ENCODE assay signal across 1 cellular context in the genomic region with DNA sequence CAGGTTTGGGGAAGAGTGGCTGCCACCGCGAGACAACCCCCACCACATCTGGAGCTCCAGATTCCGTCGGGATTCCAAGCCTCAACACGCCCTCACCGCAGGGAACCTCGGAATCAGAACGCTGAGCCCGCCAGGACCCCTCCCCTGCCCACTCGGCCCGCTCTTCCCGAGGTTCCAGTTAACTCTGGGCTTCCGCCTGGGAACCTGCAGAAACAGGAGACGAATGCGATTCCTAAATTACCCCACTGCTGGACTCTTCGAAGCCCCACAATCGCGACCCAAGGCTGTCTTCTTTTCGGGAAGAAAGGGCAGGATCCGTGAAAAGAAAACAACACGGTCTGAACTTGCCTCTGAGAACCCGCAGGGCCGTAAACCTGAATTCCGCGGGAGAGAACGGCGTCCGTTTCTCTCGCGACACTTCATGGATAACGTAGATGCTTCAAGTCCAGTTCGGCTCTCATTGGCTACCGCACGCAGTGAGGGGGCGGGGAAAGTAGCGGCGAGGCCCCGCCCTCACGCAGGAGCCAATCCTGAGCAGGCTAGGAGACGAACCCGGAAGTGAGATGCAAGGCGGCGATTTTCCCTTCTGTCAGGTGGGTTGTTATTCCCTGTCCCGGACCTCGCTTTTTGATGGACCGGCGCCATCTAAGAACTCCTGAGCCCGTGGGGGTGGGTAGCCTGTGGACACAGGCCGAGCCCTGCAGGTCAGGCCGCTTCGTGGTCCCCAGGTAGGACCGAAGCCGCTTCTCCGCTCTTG.
TF ChIP-seq lines count a peak whose summit lies in the region.

A gene with protein sequence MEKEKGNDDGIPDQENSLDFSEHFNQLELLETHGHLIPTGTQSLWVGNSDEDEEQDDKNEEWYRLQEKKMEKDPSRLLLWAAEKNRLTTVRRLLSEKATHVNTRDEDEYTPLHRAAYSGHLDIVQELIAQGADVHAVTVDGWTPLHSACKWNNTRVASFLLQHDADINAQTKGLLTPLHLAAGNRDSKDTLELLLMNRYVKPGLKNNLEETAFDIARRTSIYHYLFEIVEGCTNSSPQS (plus strand): TSS at position 542 of the 757 bp plus-strand sequence. CDS start 2,710 bp downstream, outside the sequence.
A gene (minus strand): TSS at position 402 of the 757 bp plus-strand sequence. CDS start 1,043 bp downstream, outside the sequence.

TF ChIP-seq in K562, 482 proteins besides CTCF, POLR2A, EP300 and RAD21 (continued from another document and continues in another):
- TF ChIP-seq, protein P1, sequence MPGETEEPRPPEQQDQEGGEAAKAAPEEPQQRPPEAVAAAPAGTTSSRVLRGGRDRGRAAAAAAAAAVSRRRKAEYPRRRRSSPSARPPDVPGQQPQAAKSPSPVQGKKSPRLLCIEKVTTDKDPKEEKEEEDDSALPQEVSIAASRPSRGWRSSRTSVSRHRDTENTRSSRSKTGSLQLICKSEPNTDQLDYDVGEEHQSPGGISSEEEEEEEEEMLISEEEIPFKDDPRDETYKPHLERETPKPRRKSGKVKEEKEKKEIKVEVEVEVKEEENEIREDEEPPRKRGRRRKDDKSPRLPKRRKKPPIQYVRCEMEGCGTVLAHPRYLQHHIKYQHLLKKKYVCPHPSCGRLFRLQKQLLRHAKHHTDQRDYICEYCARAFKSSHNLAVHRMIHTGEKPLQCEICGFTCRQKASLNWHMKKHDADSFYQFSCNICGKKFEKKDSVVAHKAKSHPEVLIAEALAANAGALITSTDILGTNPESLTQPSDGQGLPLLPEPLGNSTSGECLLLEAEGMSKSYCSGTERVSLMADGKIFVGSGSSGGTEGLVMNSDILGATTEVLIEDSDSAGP (CRISPR knock-in tag; IDR thresholded peaks at IDR 0.05), result no peak
- TF ChIP-seq ZNF668 (CRISPR knock-in tag; IDR thresholded peaks at IDR 0.05) (no peak), IRF2 (CRISPR knock-in tag; IDR thresholded peaks at IDR 0.05) (0 out of 2 replicates have a peak, but pooled peaks have one; percentile 52), BMI1 (IDR thresholded peaks at IDR 0.05; ENCODE audit: low read length) (no peak), KDM2B (CRISPR knock-in tag; IDR thresholded peaks at IDR 0.05) (no peak), CBX1 (IDR thresholded peaks at IDR 0.05; ENCODE audit: low read depth) (peak; percentile 44; the same call in 1 of the 2 replicates), ATF7 (IDR thresholded peaks at IDR 0.05) (peak; percentile 66; the same call in 1 of the 2 replicates), FIP1L1 (IDR thresholded peaks at IDR 0.05; ENCODE audit: low read depth, low read length, poor library complexity, severe bottlenecking) (no peak), SAP30 (IDR thresholded peaks at IDR 0.05; ENCODE audit: borderline replicate concordance, insufficient read depth, low read depth, low read length, poor library complexity, severe bottlenecking) (peak; percentile 96), KAT7 (CRISPR knock-in tag; IDR thresholded peaks at IDR 0.05; ENCODE audit: borderline replicate concordance) (peak; percentile 36; the same call in 1 of the 2 replicates), ERF (CRISPR knock-in tag; IDR thresholded peaks at IDR 0.05) (no peak), SNIP1 (IDR thresholded peaks at IDR 0.05; ENCODE audit: low read depth) (no peak), MAZ (CRISPR knock-in tag; conservative IDR thresholded peaks at IDR 0.05 in 1 of 2, IDR thresholded peaks at IDR 0.05 in 1 of 2) (peak in 1 of 2 experiments; percentile 49; a peak in 1 of 4 replicates), ZNF239 (CRISPR knock-in tag; IDR thresholded peaks at IDR 0.05) (no peak), ATF1 (CRISPR knock-in tag; IDR thresholded peaks at IDR 0.05) (no peak), ATF1 (tag; IDR thresholded peaks at IDR 0.05) (peak; percentile 81), KLF6 (CRISPR knock-in tag; IDR thresholded peaks at IDR 0.05; ENCODE audit: borderline replicate concordance) (no peak), ZKSCAN8 (CRISPR knock-in tag; IDR thresholded peaks at IDR 0.05) (no peak), ZNF551 (CRISPR knock-in tag; IDR thresholded peaks at IDR 0.05) (no peak), MEIS2 (IDR thresholded peaks at IDR 0.05; ENCODE audit: partially characterized antibody) (no peak), PYGO2 (tag; IDR thresholded peaks at IDR 0.05) (no peak), PCBP2 (IDR thresholded peaks at IDR 0.05; ENCODE audit: low read depth, low read length, poor library complexity, severe bottlenecking) (no peak), FOXM1 (IDR thresholded peaks at IDR 0.05; ENCODE audit: low read depth) (0 out of 2 replicates have a peak, but pooled peaks have one; percentile 18), FOXM1 (CRISPR knock-in tag; IDR thresholded peaks at IDR 0.05; ENCODE audit: low read depth) (peak; percentile 63; the same call in 1 of the 2 replicates), MAFF (IDR thresholded peaks at IDR 0.05; ENCODE audit: low read length) (no peak), ZNF785 (CRISPR knock-in tag; IDR thresholded peaks at IDR 0.05) (no peak), SMARCE1 (IDR thresholded peaks at IDR 0.05) (no peak), NONO (IDR thresholded peaks at IDR 0.05; ENCODE audit: low read depth in 2 of 2, low read length in 1 of 2) (peak in 1 of 2 experiments; percentile 29; a peak in 1 of 4 replicates), SRSF1 (IDR thresholded peaks at IDR 0.05; ENCODE audit: low read depth, low read length) (no peak), RBM25 (IDR thresholded peaks at IDR 0.05; ENCODE audit: low read depth, low read length, severe bottlenecking) (peak; percentile 67), GTF2E2 (tag; IDR thresholded peaks at IDR 0.05) (peak; percentile 28; the same call in 1 of the 2 replicates), POLR3A (IDR thresholded peaks at IDR 0.05; ENCODE audit: borderline replicate concordance, extremely low read depth, insufficient read depth, insufficient read length) (no peak), FOXJ3 (CRISPR knock-in tag; IDR thresholded peaks at IDR 0.05) (no peak)
- TF ChIP-seq, protein P2, sequence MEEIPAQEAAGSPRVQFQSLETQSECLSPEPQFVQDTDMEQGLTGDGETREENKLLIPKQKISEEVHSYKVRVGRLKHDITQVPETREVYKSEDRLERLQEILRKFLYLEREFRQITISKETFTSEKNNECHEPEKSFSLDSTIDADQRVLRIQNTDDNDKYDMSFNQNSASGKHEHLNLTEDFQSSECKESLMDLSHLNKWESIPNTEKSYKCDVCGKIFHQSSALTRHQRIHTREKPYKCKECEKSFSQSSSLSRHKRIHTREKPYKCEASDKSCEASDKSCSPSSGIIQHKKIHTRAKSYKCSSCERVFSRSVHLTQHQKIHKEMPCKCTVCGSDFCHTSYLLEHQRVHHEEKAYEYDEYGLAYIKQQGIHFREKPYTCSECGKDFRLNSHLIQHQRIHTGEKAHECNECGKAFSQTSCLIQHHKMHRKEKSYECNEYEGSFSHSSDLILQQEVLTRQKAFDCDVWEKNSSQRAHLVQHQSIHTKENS (CRISPR knock-in tag; IDR thresholded peaks at IDR 0.05), result no peak
- TF ChIP-seq, protein P3, sequence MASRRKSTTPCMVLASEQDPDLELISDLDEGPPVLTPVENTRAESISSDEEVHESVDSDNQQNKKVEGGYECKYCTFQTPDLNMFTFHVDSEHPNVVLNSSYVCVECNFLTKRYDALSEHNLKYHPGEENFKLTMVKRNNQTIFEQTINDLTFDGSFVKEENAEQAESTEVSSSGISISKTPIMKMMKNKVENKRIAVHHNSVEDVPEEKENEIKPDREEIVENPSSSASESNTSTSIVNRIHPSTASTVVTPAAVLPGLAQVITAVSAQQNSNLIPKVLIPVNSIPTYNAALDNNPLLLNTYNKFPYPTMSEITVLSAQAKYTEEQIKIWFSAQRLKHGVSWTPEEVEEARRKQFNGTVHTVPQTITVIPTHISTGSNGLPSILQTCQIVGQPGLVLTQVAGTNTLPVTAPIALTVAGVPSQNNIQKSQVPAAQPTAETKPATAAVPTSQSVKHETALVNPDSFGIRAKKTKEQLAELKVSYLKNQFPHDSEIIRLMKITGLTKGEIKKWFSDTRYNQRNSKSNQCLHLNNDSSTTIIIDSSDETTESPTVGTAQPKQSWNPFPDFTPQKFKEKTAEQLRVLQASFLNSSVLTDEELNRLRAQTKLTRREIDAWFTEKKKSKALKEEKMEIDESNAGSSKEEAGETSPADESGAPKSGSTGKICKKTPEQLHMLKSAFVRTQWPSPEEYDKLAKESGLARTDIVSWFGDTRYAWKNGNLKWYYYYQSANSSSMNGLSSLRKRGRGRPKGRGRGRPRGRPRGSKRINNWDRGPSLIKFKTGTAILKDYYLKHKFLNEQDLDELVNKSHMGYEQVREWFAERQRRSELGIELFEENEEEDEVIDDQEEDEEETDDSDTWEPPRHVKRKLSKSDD (conservative IDR thresholded peaks at IDR 0.05; ENCODE audit: low read length), result no peak
- TF ChIP-seq, protein P4, sequence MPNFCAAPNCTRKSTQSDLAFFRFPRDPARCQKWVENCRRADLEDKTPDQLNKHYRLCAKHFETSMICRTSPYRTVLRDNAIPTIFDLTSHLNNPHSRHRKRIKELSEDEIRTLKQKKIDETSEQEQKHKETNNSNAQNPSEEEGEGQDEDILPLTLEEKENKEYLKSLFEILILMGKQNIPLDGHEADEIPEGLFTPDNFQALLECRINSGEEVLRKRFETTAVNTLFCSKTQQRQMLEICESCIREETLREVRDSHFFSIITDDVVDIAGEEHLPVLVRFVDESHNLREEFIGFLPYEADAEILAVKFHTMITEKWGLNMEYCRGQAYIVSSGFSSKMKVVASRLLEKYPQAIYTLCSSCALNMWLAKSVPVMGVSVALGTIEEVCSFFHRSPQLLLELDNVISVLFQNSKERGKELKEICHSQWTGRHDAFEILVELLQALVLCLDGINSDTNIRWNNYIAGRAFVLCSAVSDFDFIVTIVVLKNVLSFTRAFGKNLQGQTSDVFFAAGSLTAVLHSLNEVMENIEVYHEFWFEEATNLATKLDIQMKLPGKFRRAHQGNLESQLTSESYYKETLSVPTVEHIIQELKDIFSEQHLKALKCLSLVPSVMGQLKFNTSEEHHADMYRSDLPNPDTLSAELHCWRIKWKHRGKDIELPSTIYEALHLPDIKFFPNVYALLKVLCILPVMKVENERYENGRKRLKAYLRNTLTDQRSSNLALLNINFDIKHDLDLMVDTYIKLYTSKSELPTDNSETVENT (CRISPR knock-in tag; IDR thresholded peaks at IDR 0.05), result no peak
- TF ChIP-seq, protein P5, sequence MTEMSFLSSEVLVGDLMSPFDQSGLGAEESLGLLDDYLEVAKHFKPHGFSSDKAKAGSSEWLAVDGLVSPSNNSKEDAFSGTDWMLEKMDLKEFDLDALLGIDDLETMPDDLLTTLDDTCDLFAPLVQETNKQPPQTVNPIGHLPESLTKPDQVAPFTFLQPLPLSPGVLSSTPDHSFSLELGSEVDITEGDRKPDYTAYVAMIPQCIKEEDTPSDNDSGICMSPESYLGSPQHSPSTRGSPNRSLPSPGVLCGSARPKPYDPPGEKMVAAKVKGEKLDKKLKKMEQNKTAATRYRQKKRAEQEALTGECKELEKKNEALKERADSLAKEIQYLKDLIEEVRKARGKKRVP (CRISPR knock-in tag; IDR thresholded peaks at IDR 0.05), result no peak
- TF ChIP-seq, protein P6, sequence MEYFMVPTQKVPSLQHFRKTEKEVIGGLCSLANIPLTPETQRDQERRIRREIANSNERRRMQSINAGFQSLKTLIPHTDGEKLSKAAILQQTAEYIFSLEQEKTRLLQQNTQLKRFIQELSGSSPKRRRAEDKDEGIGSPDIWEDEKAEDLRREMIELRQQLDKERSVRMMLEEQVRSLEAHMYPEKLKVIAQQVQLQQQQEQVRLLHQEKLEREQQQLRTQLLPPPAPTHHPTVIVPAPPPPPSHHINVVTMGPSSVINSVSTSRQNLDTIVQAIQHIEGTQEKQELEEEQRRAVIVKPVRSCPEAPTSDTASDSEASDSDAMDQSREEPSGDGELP (CRISPR knock-in tag; IDR thresholded peaks at IDR 0.05; ENCODE audit: borderline replicate concordance), result peak; percentile 63
- TF ChIP-seq, protein P7, sequence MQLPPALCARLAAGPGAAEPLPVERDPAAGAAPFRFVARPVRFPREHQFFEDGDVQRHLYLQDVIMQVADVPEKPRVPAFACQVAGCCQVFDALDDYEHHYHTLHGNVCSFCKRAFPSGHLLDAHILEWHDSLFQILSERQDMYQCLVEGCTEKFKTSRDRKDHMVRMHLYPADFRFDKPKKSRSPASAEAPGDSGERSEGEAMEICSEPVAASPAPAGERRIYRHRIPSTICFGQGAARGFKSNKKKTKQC (CRISPR knock-in tag; IDR thresholded peaks at IDR 0.05), result 0 out of 2 replicates have a peak, but pooled peaks have one; percentile 59
- TF ChIP-seq, protein P8, sequence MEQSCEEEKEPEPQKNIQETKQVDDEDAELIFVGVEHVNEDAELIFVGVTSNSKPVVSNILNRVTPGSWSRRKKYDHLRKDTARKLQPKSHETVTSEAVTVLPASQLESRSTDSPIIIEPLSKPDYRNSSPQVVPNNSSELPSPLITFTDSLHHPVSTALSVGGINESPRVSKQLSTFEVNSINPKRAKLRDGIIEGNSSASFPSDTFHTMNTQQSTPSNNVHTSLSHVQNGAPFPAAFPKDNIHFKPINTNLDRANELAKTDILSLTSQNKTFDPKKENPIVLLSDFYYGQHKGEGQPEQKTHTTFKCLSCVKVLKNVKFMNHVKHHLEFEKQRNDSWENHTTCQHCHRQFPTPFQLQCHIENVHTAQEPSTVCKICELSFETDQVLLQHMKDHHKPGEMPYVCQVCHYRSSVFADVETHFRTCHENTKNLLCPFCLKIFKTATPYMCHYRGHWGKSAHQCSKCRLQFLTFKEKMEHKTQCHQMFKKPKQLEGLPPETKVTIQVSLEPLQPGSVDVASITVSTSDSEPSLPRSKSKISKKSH (CRISPR knock-in tag; IDR thresholded peaks at IDR 0.05), result no peak
- TF ChIP-seq, protein P9, sequence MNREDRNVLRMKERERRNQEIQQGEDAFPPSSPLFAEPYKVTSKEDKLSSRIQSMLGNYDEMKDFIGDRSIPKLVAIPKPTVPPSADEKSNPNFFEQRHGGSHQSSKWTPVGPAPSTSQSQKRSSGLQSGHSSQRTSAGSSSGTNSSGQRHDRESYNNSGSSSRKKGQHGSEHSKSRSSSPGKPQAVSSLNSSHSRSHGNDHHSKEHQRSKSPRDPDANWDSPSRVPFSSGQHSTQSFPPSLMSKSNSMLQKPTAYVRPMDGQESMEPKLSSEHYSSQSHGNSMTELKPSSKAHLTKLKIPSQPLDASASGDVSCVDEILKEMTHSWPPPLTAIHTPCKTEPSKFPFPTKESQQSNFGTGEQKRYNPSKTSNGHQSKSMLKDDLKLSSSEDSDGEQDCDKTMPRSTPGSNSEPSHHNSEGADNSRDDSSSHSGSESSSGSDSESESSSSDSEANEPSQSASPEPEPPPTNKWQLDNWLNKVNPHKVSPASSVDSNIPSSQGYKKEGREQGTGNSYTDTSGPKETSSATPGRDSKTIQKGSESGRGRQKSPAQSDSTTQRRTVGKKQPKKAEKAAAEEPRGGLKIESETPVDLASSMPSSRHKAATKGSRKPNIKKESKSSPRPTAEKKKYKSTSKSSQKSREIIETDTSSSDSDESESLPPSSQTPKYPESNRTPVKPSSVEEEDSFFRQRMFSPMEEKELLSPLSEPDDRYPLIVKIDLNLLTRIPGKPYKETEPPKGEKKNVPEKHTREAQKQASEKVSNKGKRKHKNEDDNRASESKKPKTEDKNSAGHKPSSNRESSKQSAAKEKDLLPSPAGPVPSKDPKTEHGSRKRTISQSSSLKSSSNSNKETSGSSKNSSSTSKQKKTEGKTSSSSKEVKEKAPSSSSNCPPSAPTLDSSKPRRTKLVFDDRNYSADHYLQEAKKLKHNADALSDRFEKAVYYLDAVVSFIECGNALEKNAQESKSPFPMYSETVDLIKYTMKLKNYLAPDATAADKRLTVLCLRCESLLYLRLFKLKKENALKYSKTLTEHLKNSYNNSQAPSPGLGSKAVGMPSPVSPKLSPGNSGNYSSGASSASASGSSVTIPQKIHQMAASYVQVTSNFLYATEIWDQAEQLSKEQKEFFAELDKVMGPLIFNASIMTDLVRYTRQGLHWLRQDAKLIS (CRISPR knock-in tag; IDR thresholded peaks at IDR 0.05), result no peak
- TF ChIP-seq, protein P10, sequence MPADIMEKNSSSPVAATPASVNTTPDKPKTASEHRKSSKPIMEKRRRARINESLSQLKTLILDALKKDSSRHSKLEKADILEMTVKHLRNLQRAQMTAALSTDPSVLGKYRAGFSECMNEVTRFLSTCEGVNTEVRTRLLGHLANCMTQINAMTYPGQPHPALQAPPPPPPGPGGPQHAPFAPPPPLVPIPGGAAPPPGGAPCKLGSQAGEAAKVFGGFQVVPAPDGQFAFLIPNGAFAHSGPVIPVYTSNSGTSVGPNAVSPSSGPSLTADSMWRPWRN (IDR thresholded peaks at IDR 0.05; ENCODE audit: low read depth), result no peak
